In the genomic region with DNA sequence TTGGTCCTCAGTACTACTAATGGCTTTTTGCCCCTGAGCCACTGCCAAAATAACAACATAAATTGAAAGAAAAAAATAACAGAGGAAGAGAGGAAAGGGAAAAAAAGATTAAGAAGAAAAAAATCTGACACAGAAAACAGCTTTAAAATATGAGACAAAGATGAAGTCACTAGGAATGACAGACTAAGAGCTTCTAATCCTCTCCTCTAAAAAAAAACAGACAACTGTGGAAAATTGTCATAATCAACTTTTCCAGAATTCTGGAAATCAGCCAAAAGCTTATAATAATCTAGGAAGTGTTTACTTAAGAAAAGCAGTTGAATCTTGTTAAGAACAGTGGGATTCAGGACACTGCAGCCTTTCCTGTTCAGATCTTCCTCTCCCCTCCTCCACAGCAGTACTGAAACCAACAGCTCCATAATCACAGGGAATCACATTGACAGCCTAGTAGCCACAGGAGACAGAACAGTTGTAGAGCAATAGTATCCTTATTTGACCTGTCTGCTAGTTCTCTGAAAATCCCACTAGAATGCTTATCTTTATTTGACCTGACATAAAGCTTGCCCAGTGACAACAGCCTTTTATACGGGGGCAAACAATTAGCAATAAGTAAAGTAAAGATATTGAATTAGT, we compare ENCODE assay signal across 13 cellular contexts. TPM values are rescaled to one million over a fixed set of nuclear protein-coding genes. Genes with fewer than 3 reads are reported as not detected.
DNase-seq lines count a peak whose midpoint lies in the region; ATAC-seq and TF ChIP-seq lines count a peak whose summit lies in the region.
"Had no signal": no experiment of that assay in that cellular context is flagged by ENCODE, and none has a peak within 500 bp of the region (broad histone marks: within the 10 kb centered on the region; RNA-seq: fewer than 3 reads in every experiment).

No MANE protein-coding gene starts in this region.

- peak overlapping the region; percentile 25 for H3K27ac ChIP-seq in CD8-positive, alpha-beta memory T cell (ENCODE audit: low read depth, low read length)
- H3K27ac ChIP-seq in liver (ENCODE audit: low read depth in 1 of 2, low read length in 2 of 2) (no peak overlapping the region), tibial artery (peak overlapping the region in 1 of 2 donors; percentile 3), upper lobe of right lung (no peak overlapping the region)
- H3K27ac ChIP-seq: parathyroid adenoma had no signal

- TF ChIP-seq RAD21 in liver (IDR thresholded peaks at IDR 0.05), result no peak

- H3K4me1 ChIP-seq in CD8-positive, alpha-beta memory T cell (ENCODE audit: insufficient read depth, low read length), result no peaks in the 10 kb centered on the region
- H3K4me1 ChIP-seq in liver (ENCODE audit: control insufficient read depth in 4 of 4, insufficient read depth in 4 of 4, low read length in 3 of 4) (no peaks in the 10 kb centered on the region), tibial artery (peaks cover 0 to 20% (median 0%) of the 10 kb centered on the region in 4 donors), upper lobe of right lung (no peaks in the 10 kb centered on the region)
- H3K4me1 ChIP-seq: parathyroid adenoma had no signal

- H3K4me3 Mint-ChIP-seq in CD8-positive, alpha-beta memory T cell, result no peak overlapping the region
- H3K4me3 Mint-ChIP-seq: B cell had no signal

- no peaks in the 10 kb centered on the region for H3K9me3 ChIP-seq in CD8-positive, alpha-beta memory T cell (ENCODE audit: low read length)
- H3K9me3 ChIP-seq in liver (ENCODE audit: control insufficient read depth in 4 of 4, low read length in 3 of 4) (no peaks in the 10 kb centered on the region), tibial artery (no peaks in the 10 kb centered on the region), upper lobe of right lung (no peaks in the 10 kb centered on the region)

- no peak for DNase-seq in CD8-positive, alpha-beta memory T cell
- DNase-seq in NCI-H2227 (lab: John Stamatoyannopoulos, UW; ENCODE audit: unreplicated experiment) (peak; percentile 42), cerebellum (ENCODE audit: low spot score) (peak; percentile 22), hepatic stellate cell (ENCODE audit: low spot score) (no peak), tibial artery (no peak), kidney glomerular epithelial cell (lab: John Stamatoyannopoulos, UW) (no peak), upper lobe of right lung (no peak)
- DNase-seq: amniotic stem cell, NCI-H1092 treated with DMSO at 0.1 percent for 48 hours had no signal

- POLR2A ChIA-PET in CD8-positive, alpha-beta memory T cell (lab: Charles Lee), result no interaction called here

- CTCF ChIA-PET in CD8-positive, alpha-beta memory T cell (lab: Charles Lee), result no interaction called here

- peaks cover 30% of the 10 kb centered on the region for H3K36me3 ChIP-seq in CD8-positive, alpha-beta memory T cell (ENCODE audit: insufficient read depth, low read length)
- H3K36me3 ChIP-seq in liver (ENCODE audit: control insufficient read depth in 4 of 4, insufficient read depth in 3 of 4, low read depth in 1 of 4, low read length in 3 of 4) (peaks cover 3 to 35% (median 25%) of the 10 kb centered on the region in 4 donors), tibial artery (peaks cover 28 to 47% (median 38%) of the 10 kb centered on the region in 3 donors), upper lobe of right lung (peaks cover 72% of the 10 kb centered on the region)

- TF ChIP-seq CTCF in liver (IDR thresholded peaks at IDR 0.05; ENCODE audit: low read depth, low read length, missing input control) (no peak), tibial artery (IDR thresholded peaks at IDR 0.05) (no peak), upper lobe of right lung (IDR thresholded peaks at IDR 0.05) (no peak)

- no peak overlapping the region for H3K4me3 ChIP-seq in CD8-positive, alpha-beta memory T cell (ENCODE audit: low read length)
- H3K4me3 ChIP-seq in liver (ENCODE audit: low read depth in 1 of 3, low read length in 3 of 3) (no peak overlapping the region), tibial artery (no peak overlapping the region), upper lobe of right lung (no peak overlapping the region)

- no peaks in the 10 kb centered on the region for H3K27me3 Mint-ChIP-seq in CD8-positive, alpha-beta memory T cell
- H3K27me3 Mint-ChIP-seq: B cell had no signal

- H3K9me3 Mint-ChIP-seq in CD8-positive, alpha-beta memory T cell, result no peaks in the 10 kb centered on the region

- peak overlapping the region in 2 of 8 donors; percentile 51 to 58 for H3K27ac Mint-ChIP-seq in CD8-positive, alpha-beta memory T cell
- H3K27ac Mint-ChIP-seq: B cell had no signal

- peaks cover 20 to 71% (median 30%) of the 10 kb centered on the region in 3 donors for H3K36me3 Mint-ChIP-seq in CD8-positive, alpha-beta memory T cell

- no peak overlapping the region for H3K9ac ChIP-seq in liver (ENCODE audit: low read depth in 1 of 2, low read length in 2 of 2)
- H3K9ac ChIP-seq: parathyroid adenoma had no signal

- no peaks in the 10 kb centered on the region for H3K27me3 ChIP-seq in CD8-positive, alpha-beta memory T cell (ENCODE audit: insufficient read depth, low read length, poor library complexity, severe bottlenecking)
- H3K27me3 ChIP-seq in liver (ENCODE audit: control insufficient read depth in 4 of 4, insufficient read depth in 4 of 4, low read length in 3 of 4) (no peaks in the 10 kb centered on the region), tibial artery (no peaks in the 10 kb centered on the region), upper lobe of right lung (no peaks in the 10 kb centered on the region)

- intact Hi-C loops in tibial artery (cut with DNase I; ENCODE audit: low total_unique reads) (no loop called here), upper lobe of right lung (cut with DNase I) (no loop called here)

- 38% methylated on average over 1 of the region's 1 CpG for WGBS in liver

- no peak for ATAC-seq in upper lobe of right lung
- ATAC-seq: Panc1 had no signal

- peaks cover 6 to 18% (median 14%) of the 10 kb centered on the region in 3 donors for H3K4me1 Mint-ChIP-seq in CD8-positive, alpha-beta memory T cell

TF ChIP-seq in liver, 16 proteins besides CTCF, POLR2A, EP300 and RAD21:
- TF ChIP-seq SP1 (IDR thresholded peaks at IDR 0.05) (peak; percentile 39), GABPA (IDR thresholded peaks at IDR 0.05 in 1 of 2, conservative IDR thresholded peaks at IDR 0.05 in 1 of 2) (no peak), RXRA (IDR thresholded peaks at IDR 0.05) (peak in 1 of 2 donors; percentile 49)

RNA-seq across cellular contexts. Expression of gene IBTK, which starts 41.6 kb away (rescaled TPM):
- 10 to 100 TPM; 24.2 to 26.6 TPM for total RNA-seq in CD8-positive, alpha-beta memory T cell
- polyA plus RNA-seq in CD8-positive, alpha-beta memory T cell, result 20.3 TPM
- 65.4 TPM for total RNA-seq in cerebellum
- 10 to 100 TPM; 22.3 to 66.8 TPM for total RNA-seq in liver
- 10 to 100 TPM; 14.1 to 19.8 TPM for polyA plus RNA-seq in liver
- total RNA-seq in upper lobe of right lung, result 29.4 TPM

Comparison
In these comparisons a context has a peak if more than half of its experiments do, and no peak if none do; other contexts are left out.
1. DNase-seq: peak in NCI-H2227 (single experiment) and cerebellum (single experiment); none in CD8-positive, alpha-beta memory T cell (0 of 5), hepatic stellate cell (single experiment), tibial artery (0 of 2), kidney glomerular epithelial cell (single experiment) and upper lobe of right lung (single experiment).